Comparison of ENCODE assay signal across 1 cellular context in genomic region chr5:131221888-131222287, GRCh38.
TF ChIP-seq lines count a peak whose summit lies in the region.

No MANE protein-coding gene starts in this region.

TF ChIP-seq in endothelial cell of umbilical vein, 7 proteins besides CTCF, POLR2A, EP300 and RAD21:
- no peak for TF ChIP-seq EZH2 (IDR thresholded peaks at IDR 0.05; ENCODE audit: borderline replicate concordance, low read depth, low read length, severe bottlenecking)
- peak; percentile 32 for TF ChIP-seq JUN (IDR thresholded peaks at IDR 0.05; ENCODE audit: borderline replicate concordance, insufficient read depth, insufficient read length, low read depth)
- TF ChIP-seq FOS (IDR thresholded peaks at IDR 0.05; ENCODE audit: borderline replicate concordance, insufficient read depth, low read length) = peak; percentile 64
